In genomic region chr17:42276359-42276608, GRCh38 we compare ENCODE assay signal across 8 cellular contexts. TPM values are rescaled to one million over a fixed set of nuclear protein-coding genes. Genes with fewer than 3 reads are reported as not detected.
DNase-seq lines count a peak whose midpoint lies in the region; ATAC-seq and TF ChIP-seq lines count a peak whose summit lies in the region.

TSS of gene STAT5B (minus strand) at chr17:42276391. CDS start at chr17:42232127, 44,264 bp downstream.

- no peak for TF ChIP-seq EP300 in esophagus muscularis mucosa (IDR thresholded peaks at IDR 0.05)

- H3K27me3 Mint-ChIP-seq in activated T-cell treated with anti-CD3 and anti-CD28 coated beads, Interleukin-2, amount 50 U/mL, for 72 hours (ENCODE audit: low read depth) = no peaks in the 10 kb centered on the region

- peaks cover 23% of the 10 kb centered on the region; the same call in 1 of the 2 replicates for H4K20me1 ChIP-seq in OCI-LY7 (ENCODE audit: insufficient read depth, low read length)

- H3K4me1 Mint-ChIP-seq in activated T-cell treated with anti-CD3 and anti-CD28 coated beads, Interleukin-2, amount 50 U/mL, for 72 hours (ENCODE audit: low read depth) = peaks cover 52% of the 10 kb centered on the region

- CTCF ChIA-PET in OCI-LY7 (lab: Charles Lee; ENCODE audit: unreplicated experiment) = no interaction called here

- H3K4me2 ChIP-seq in OCI-LY7 (ENCODE audit: low read length) = peak within 1 kb of the TSS; percentile 96

- peaks cover 34% of the 10 kb centered on the region; the same call in 1 of the 2 replicates for H3K79me2 ChIP-seq in OCI-LY7 (ENCODE audit: insufficient read depth, low read depth, low read length)

- POLR2A ChIA-PET in OCI-LY7 (lab: Charles Lee) = no interaction called here

- peak within 1 kb of the TSS; percentile 88 to 90 for H3K4me3 Mint-ChIP-seq in activated T-cell treated with anti-CD3 and anti-CD28 coated beads, Interleukin-2, amount 50 U/mL, for 72 hours

- peak; percentile 46 for DNase-seq in NK-92 treated with Interleukin-12 subunit alpha and Interleukin-12 subunit beta, amount 100 ng/mL, for 24 hours (lab: John Stamatoyannopoulos, UW)
- DNase-seq in NK-92 (lab: John Stamatoyannopoulos, UW; ENCODE audit: unreplicated experiment) (no peak), OCI-LY7 (ENCODE audit: low spot score) (peak; percentile 89), esophagus muscularis mucosa (ENCODE audit: extremely low spot score) (no peak)
- DNase-seq in activated T-cell treated with anti-CD3 and anti-CD28 coated beads, Interleukin-2, amount 50 U/mL, for 72 hours = peak; percentile 65 to 82

- no peaks in the 10 kb centered on the region for H3K27me3 ChIP-seq in esophagus muscularis mucosa
- H3K27me3 ChIP-seq in muscle layer of colon (ENCODE audit: control insufficient read depth in 1 of 2, insufficient read depth in 2 of 2, low read length in 2 of 2) = no peaks in the 10 kb centered on the region
- H3K27me3 ChIP-seq in subcutaneous abdominal adipose tissue (ENCODE audit: control insufficient read depth in 5 of 5, insufficient read depth in 4 of 5, low read length in 5 of 5) = no peaks in the 10 kb centered on the region

- ATAC-seq in HG03095 (IDR thresholded peaks at IDR 0.05; ENCODE audit: unreplicated experiment) = peak; percentile 48
- peak; percentile 72 to 74 for ATAC-seq in activated T-cell treated with anti-CD3 and anti-CD28 coated beads, Interleukin-2, amount 50 U/mL, for 72 hours (replicated peaks in 1 of 2)

- no peak for TF ChIP-seq CTCF in OCI-LY7 (conservative IDR thresholded peaks at IDR 0.05; ENCODE audit: low read length)
- TF ChIP-seq CTCF in esophagus muscularis mucosa (IDR thresholded peaks at IDR 0.05) = peak in 1 of 3 experiments; percentile 5

- H3K36me3 ChIP-seq in OCI-LY7 (ENCODE audit: insufficient read depth, low read length) (no peaks in the 10 kb centered on the region), esophagus muscularis mucosa (no peaks in the 10 kb centered on the region), muscle layer of colon (ENCODE audit: insufficient read depth, low read length) (no peaks in the 10 kb centered on the region), subcutaneous abdominal adipose tissue (ENCODE audit: control insufficient read depth in 5 of 5, insufficient read depth in 5 of 5, low read length in 5 of 5) (no peaks in the 10 kb centered on the region)

- peak within 1 kb of the TSS; percentile 75 for H3K9ac ChIP-seq in muscle layer of colon (ENCODE audit: low read length)
- peak within 1 kb of the TSS; percentile 77 to 94 (median 90) for H3K9ac ChIP-seq in subcutaneous abdominal adipose tissue (ENCODE audit: low read length in 5 of 5)

- no peak for TF ChIP-seq POLR2A in esophagus muscularis mucosa (IDR thresholded peaks at IDR 0.05; ENCODE audit: low read depth)

- H2AFZ ChIP-seq in OCI-LY7 (ENCODE audit: low read length) = peak within 1 kb of the TSS; percentile 91

- H3K9me3 ChIP-seq in OCI-LY7 (ENCODE audit: low read length) (no peaks in the 10 kb centered on the region), esophagus muscularis mucosa (no peaks in the 10 kb centered on the region), muscle layer of colon (ENCODE audit: low read length) (no peaks in the 10 kb centered on the region), subcutaneous abdominal adipose tissue (ENCODE audit: control insufficient read depth in 5 of 5, low read length in 5 of 5) (no peaks in the 10 kb centered on the region)

- no peaks in the 10 kb centered on the region for H3K9me2 ChIP-seq in OCI-LY7 (ENCODE audit: insufficient read depth, low read length)

- peak within 1 kb of the TSS; percentile 90 for H3K27ac Mint-ChIP-seq in activated T-cell treated with anti-CD3 and anti-CD28 coated beads, Interleukin-2, amount 50 U/mL, for 72 hours

- BruUV-seq in OCI-LY7 (replicated peaks; lab: Mats Ljungman, UMichigan) = no TSS peak

- H3K4me1 ChIP-seq in OCI-LY7 (ENCODE audit: insufficient read depth, low read length, poor library complexity, severe bottlenecking) = peaks cover 46% of the 10 kb centered on the region
- peaks cover 31 to 53% (median 48%) of the 10 kb centered on the region in 4 donors for H3K4me1 ChIP-seq in esophagus muscularis mucosa
- H3K4me1 ChIP-seq in muscle layer of colon (ENCODE audit: insufficient read depth, low read length) = peaks cover 45% of the 10 kb centered on the region
- H3K4me1 ChIP-seq in subcutaneous abdominal adipose tissue (ENCODE audit: control insufficient read depth in 5 of 5, insufficient read depth in 5 of 5, low read length in 5 of 5) = peaks cover 8 to 54% (median 42%) of the 10 kb centered on the region in 5 donors

- intact Hi-C loops in OCI-LY7 (cut with micrococcal nuclease; ENCODE audit: unreplicated experiment) (loop anchor here (10.0 kb wide), 1 partner anchor 51 kb away; no protein-coding TSS in a partner anchor), esophagus muscularis mucosa (cut with DNase I) (no loop called here)

- H3K36me3 Mint-ChIP-seq in activated T-cell treated with anti-CD3 and anti-CD28 coated beads, Interleukin-2, amount 50 U/mL, for 72 hours (ENCODE audit: insufficient read depth in 2 of 2) = peaks cover 11 to 13% of the 10 kb centered on the region in 2 donors

- WGBS in esophagus muscularis mucosa = no CpG with 5 or more reads among the region's 47 CpGs

- H3K27ac ChIP-seq in OCI-LY7 (ENCODE audit: low read depth, low read length, poor library complexity, severe bottlenecking) = no peak within 1 kb of the TSS
- peak within 1 kb of the TSS; percentile 86 to 94 (median 89) for H3K27ac ChIP-seq in esophagus muscularis mucosa (replicated peaks in 1 of 4)
- peak within 1 kb of the TSS; percentile 92 for H3K27ac ChIP-seq in muscle layer of colon (ENCODE audit: low read depth, low read length)
- peak within 1 kb of the TSS; percentile 98 for H3K27ac ChIP-seq in subcutaneous abdominal adipose tissue (ENCODE audit: low read depth, low read length)

- H3K4me3 ChIP-seq in OCI-LY7 (ENCODE audit: low read depth, low read length, poor library complexity, severe bottlenecking) (peak within 1 kb of the TSS; percentile 91), esophagus muscularis mucosa (peak within 1 kb of the TSS; percentile 76 to 96 (median 90)), muscle layer of colon (ENCODE audit: low read depth in 1 of 2, low read length in 2 of 2) (peak within 1 kb of the TSS; percentile 73 to 96), subcutaneous abdominal adipose tissue (ENCODE audit: low read depth in 1 of 5, low read length in 5 of 5) (peak within 1 kb of the TSS; percentile 65 to 90 (median 87))

- no peaks in the 10 kb centered on the region for H3K9me3 Mint-ChIP-seq in activated T-cell treated with anti-CD3 and anti-CD28 coated beads, Interleukin-2, amount 50 U/mL, for 72 hours

RNA-seq across cellular contexts. Expression of gene STAT5B, which starts in this region (rescaled TPM):
- total RNA-seq in OCI-LY7 (2014; rRNA removed; shearing (Covaris generic)) = 32.4 and 33.3 TPM in 2 replicates
- total RNA-seq in OCI-LY7 (2022) = 46.7 and 50.5 TPM in 2 replicates
- total RNA-seq in activated T-cell treated with anti-CD3 and anti-CD28 coated beads, Interleukin-2, amount 50 U/mL, for 72 hours = 100 to 1,000 TPM; 252 to 269 TPM
- 10 to 100 TPM; 75.0 to 93.4 (median 85.2) TPM for total RNA-seq in esophagus muscularis mucosa

Comparison
In these comparisons a context has a peak if more than half of its experiments do, and no peak if none do; other contexts are left out.
1. DNase-seq: peak in NK-92 treated with Interleukin-12 subunit alpha and Interleukin-12 subunit beta, amount 100 ng/mL, for 24 hours (single experiment), OCI-LY7 (single experiment) and activated T-cell treated with anti-CD3 and anti-CD28 coated beads, Interleukin-2, amount 50 U/mL, for 72 hours (2 of 2); none in NK-92 (single experiment) and esophagus muscularis mucosa (single experiment).
2. Peak in every context shown above with its lines, with median percentiles within 50 percentile points of each other: H3K4me3 ChIP-seq.